8 cellular contexts compared by ENCODE assay signal in genomic region chr1:39258146-39258924, GRCh38. TPM values are rescaled to one million over a fixed set of nuclear protein-coding genes. Genes with fewer than 3 reads are reported as not detected.
DNase-seq lines count a peak whose midpoint lies in the region; ATAC-seq lines count a peak whose summit lies in the region.

No MANE protein-coding gene starts in this region.

- no peak overlapping the region for H3K4me3 ChIP-seq in CD4-positive, alpha-beta memory T cell (ENCODE audit: low read length in 2 of 2)
- H3K4me3 ChIP-seq in esophagus (ENCODE audit: low read depth in 1 of 2, low read length in 2 of 2), result no peak overlapping the region

- peak overlapping the region; percentile 41 to 88 (median 81) for H3K27ac Mint-ChIP-seq in CD4-positive, alpha-beta memory T cell
- peak overlapping the region in 5 of 6 donors; percentile 3 to 59 (median 43) for H3K27ac Mint-ChIP-seq in naive B cell

- CTCF ChIA-PET in CD4-positive, alpha-beta memory T cell (lab: Charles Lee; ENCODE audit: partially characterized antibody), result interaction anchor here (0.5 to 20.4 kb wide), 35 partner anchors 8 to 247 kb away, joined by 3 to 820 read pairs (median 7); partner anchors contain the start of gene MACF1

- no peaks in the 10 kb centered on the region for H3K9me3 ChIP-seq in CD4-positive, alpha-beta memory T cell (ENCODE audit: control insufficient read depth in 1 of 2, low read length in 2 of 2)
- no peaks in the 10 kb centered on the region for H3K9me3 ChIP-seq in esophagus (ENCODE audit: control insufficient read depth in 2 of 2, insufficient read depth in 1 of 2, low read depth in 1 of 2, low read length in 1 of 2)

- WGBS in esophagus, 2 donors, result 40 to 43% methylated on average over 7 of the region's 7 CpGs

- peaks cover 47% of the 10 kb centered on the region for H3K36me3 ChIP-seq in CD4-positive, alpha-beta memory T cell (ENCODE audit: insufficient read depth, low read length)
- peaks cover 0 to 6% of the 10 kb centered on the region in 2 donors for H3K36me3 ChIP-seq in esophagus (ENCODE audit: control insufficient read depth in 2 of 2, insufficient read depth in 2 of 2, low read length in 1 of 2)

- H3K4me1 ChIP-seq in CD4-positive, alpha-beta memory T cell (ENCODE audit: insufficient read depth, low read length), result peaks cover 36% of the 10 kb centered on the region
- no peaks in the 10 kb centered on the region for H3K4me1 ChIP-seq in esophagus (ENCODE audit: control insufficient read depth in 2 of 2, insufficient read depth in 2 of 2, low read length in 1 of 2)

- DNase-seq in CD4-positive, alpha-beta memory T cell, result peak; percentile 54 to 71 (median 61)
- peak; percentile 74 for DNase-seq in HT1080 (ENCODE audit: low read depth)
- DNase-seq in OCI-M2 (lab: John Stamatoyannopoulos, UW; ENCODE audit: unreplicated experiment), result peak; percentile 29
- DNase-seq in activated T-cell treated with anti-CD3 and anti-CD28 coated beads for 48 hours (ENCODE audit: low read depth), result peak; percentile 48
- peak; percentile 48 for DNase-seq in naive B cell
- DNase-seq in stimulated activated naive CD8-positive, alpha-beta T cell treated with anti-CD3 and anti-CD28 coated beads, Interleukin-15, Interleukin-2, amounts not matched to agents 100 U/mL and 50 U/mL, for 24 hours, result peak; percentile 72

- POLR2A ChIA-PET in CD4-positive, alpha-beta memory T cell (lab: Charles Lee; ENCODE audit: partially characterized antibody), result interaction anchor here (0.7 to 8.8 kb wide), 9 partner anchors 14 to 152 kb away, joined by 3 to 146 read pairs (median 4); partner anchors contain the start of gene MACF1

- H3K27me3 Mint-ChIP-seq in CD4-positive, alpha-beta memory T cell, result no peaks in the 10 kb centered on the region
- H3K27me3 Mint-ChIP-seq in naive B cell, result no peaks in the 10 kb centered on the region

- intact Hi-C loops in CD4-positive, alpha-beta memory T cell (cut with micrococcal nuclease), result loop anchor here (1.0 kb wide), 3 partner anchors 66 to 156 kb away; no protein-coding TSS in a partner anchor

- H3K9me3 Mint-ChIP-seq in CD4-positive, alpha-beta memory T cell, result no peaks in the 10 kb centered on the region
- H3K9me3 Mint-ChIP-seq in naive B cell, result no peaks in the 10 kb centered on the region

- ATAC-seq in naive B cell (ENCODE audit: low read depth in 2 of 2) (peak; percentile 34 to 59), GM19397 (IDR thresholded peaks at IDR 0.05; ENCODE audit: unreplicated experiment) (no peak)
- peak; percentile 54 for ATAC-seq in stimulated activated naive CD8-positive, alpha-beta T cell treated with anti-CD3 and anti-CD28 coated beads, Interleukin-15, Interleukin-2, amounts not matched to agents 100 U/mL and 50 U/mL, for 24 hours

- no peaks in the 10 kb centered on the region for H3K27me3 ChIP-seq in CD4-positive, alpha-beta memory T cell (ENCODE audit: insufficient read depth, low read length)
- no peaks in the 10 kb centered on the region for H3K27me3 ChIP-seq in esophagus (ENCODE audit: control insufficient read depth in 1 of 2, insufficient read depth in 2 of 2, low read length in 2 of 2)

- H3K4me1 Mint-ChIP-seq in CD4-positive, alpha-beta memory T cell, result peaks cover 20 to 42% (median 30%) of the 10 kb centered on the region in 4 donors
- peaks cover 13 to 42% (median 37%) of the 10 kb centered on the region in 3 donors for H3K4me1 Mint-ChIP-seq in naive B cell

- peaks cover 28 to 44% of the 10 kb centered on the region in 2 donors for H3K36me3 Mint-ChIP-seq in CD4-positive, alpha-beta memory T cell
- H3K36me3 Mint-ChIP-seq in naive B cell, result no peaks in the 10 kb centered on the region

- H3K4me3 Mint-ChIP-seq in CD4-positive, alpha-beta memory T cell, result peak overlapping the region in 1 of 8 donors; percentile 22
- H3K4me3 Mint-ChIP-seq in naive B cell, result no peak overlapping the region

- peak overlapping the region; percentile 27 for H3K27ac ChIP-seq in CD4-positive, alpha-beta memory T cell (ENCODE audit: low read depth, low read length)
- peak overlapping the region; percentile 1 to 33 for H3K27ac ChIP-seq in esophagus (ENCODE audit: low read depth in 2 of 2, low read length in 1 of 2)

RNA-seq across cellular contexts. Expression of gene MACF1, which starts 53.8 kb away (rescaled TPM):
- total RNA-seq in CD4-positive, alpha-beta memory T cell, result 100 to 1,000 TPM; 329 to 387 TPM
- 100 to 1,000 TPM in 1 of 2 donors, 1 to 10 TPM in 1; 6.8 to 114 TPM for polyA plus RNA-seq in CD4-positive, alpha-beta memory T cell
- total RNA-seq in HT1080 (2014; rRNA removed; shearing (Covaris generic)), result 137 and 148 TPM in 2 replicates
- polyA plus RNA-seq in HT1080 (2015; cell fraction: cytosol; rRNA removed), result 54.9 and 63.9 TPM in 2 replicates
- 349 and 380 TPM in 2 replicates for polyA plus RNA-seq in HT1080 (2015; cell fraction: nucleus; rRNA removed)
- 10 to 100 TPM; 35.2 to 40.1 TPM for polyA plus RNA-seq in esophagus
- 10 to 100 TPM in 5 of 6 donors, 1 to 10 TPM in 1; 9.1 to 96.3 (median 29.5) TPM for polyA plus RNA-seq in naive B cell (ENCODE audit: low read depth in 6 of 6)
